Comparison of ENCODE assay signal across 26 cellular contexts in genomic region chr11:67160045-67160444, GRCh38. TPM values are rescaled to one million over a fixed set of nuclear protein-coding genes. Genes with fewer than 3 reads are reported as not detected.
DNase-seq lines count a peak whose midpoint lies in the region; ATAC-seq and TF ChIP-seq lines count a peak whose summit lies in the region.
"Had no signal": no experiment of that assay in that cellular context is flagged by ENCODE, and none has a peak within 500 bp of the region (broad histone marks: within the 10 kb centered on the region; RNA-seq: fewer than 3 reads in every experiment).

No MANE protein-coding gene starts in this region.

- H3K9me3 ChIP-seq in BE2C (no peaks in the 10 kb centered on the region), T-helper 17 cell (ENCODE audit: control insufficient read depth, low read length, poor library complexity, severe bottlenecking) (no peaks in the 10 kb centered on the region), aorta (ENCODE audit: control insufficient read depth, low read length) (no peaks in the 10 kb centered on the region)
- no peaks in the 10 kb centered on the region for H3K9me3 ChIP-seq in naive thymus-derived CD4-positive, alpha-beta T cell (ENCODE audit: control insufficient read depth in 2 of 3, low read length in 3 of 3)
- H3K9me3 ChIP-seq: breast epithelium, HAP-1, right atrium auricular region had no signal

- H3K4me1 Mint-ChIP-seq in T-helper 17 cell: peaks cover 38% of the 10 kb centered on the region
- H3K4me1 Mint-ChIP-seq in naive thymus-derived CD4-positive, alpha-beta T cell: peaks cover 21 to 68% (median 55%) of the 10 kb centered on the region in 7 donors

- H3K27me3 ChIP-seq in BE2C: no peaks in the 10 kb centered on the region
- no peaks in the 10 kb centered on the region for H3K27me3 ChIP-seq in naive thymus-derived CD4-positive, alpha-beta T cell (ENCODE audit: control insufficient read depth in 2 of 2, insufficient read depth in 2 of 2, low read length in 2 of 2)
- H3K27me3 ChIP-seq in aorta (ENCODE audit: control insufficient read depth in 1 of 2, insufficient read depth in 2 of 2, low read length in 1 of 2): no peaks in the 10 kb centered on the region
- H3K27me3 ChIP-seq: breast epithelium, hepatocyte, right atrium auricular region had no signal

- intact Hi-C loops in naive thymus-derived CD4-positive, alpha-beta T cell (cut with micrococcal nuclease): loop anchor here in 1 of 2 donors (5.0 kb wide), 1 partner anchor 38 kb away; no protein-coding TSS in a partner anchor
- intact Hi-C loops in aorta (cut with DNase I): loop anchor here in 1 of 2 donors (10.0 kb wide), 1 partner anchor 75 kb away; no protein-coding TSS in a partner anchor

- no peaks in the 10 kb centered on the region for H3K27me3 Mint-ChIP-seq in T-helper 17 cell
- no peaks in the 10 kb centered on the region for H3K27me3 Mint-ChIP-seq in naive thymus-derived CD4-positive, alpha-beta T cell
- H3K27me3 Mint-ChIP-seq: activated T-helper 17 cell treated with anti-CD3 and anti-CD28 coated beads, Interleukin-2, amount 50 U/mL, for 72 hours had no signal

- CTCF ChIA-PET in naive thymus-derived CD4-positive, alpha-beta T cell (lab: Charles Lee): interaction anchor here (0.6 kb wide), 1 partner anchor 264 kb away, joined by 4 read pairs; no protein-coding TSS in a partner anchor

- no peak overlapping the region for H3K4me3 ChIP-seq in BE2C (ENCODE audit: low read depth, low read length)
- H3K4me3 ChIP-seq in naive thymus-derived CD4-positive, alpha-beta T cell (ENCODE audit: low read length): no peak overlapping the region
- H3K4me3 ChIP-seq in aorta (ENCODE audit: low read length in 2 of 2): no peak overlapping the region
- H3K4me3 ChIP-seq: breast epithelium, HAP-1, hepatocyte, lung, right atrium auricular region had no signal

- 47 to 50% methylated on average over 2 of the region's 2 CpGs for WGBS in aorta, 2 donors

- no peak for TF ChIP-seq CTCF in BE2C (IDR thresholded peaks at IDR 0.05; ENCODE audit: low read depth, low read length)

- H3K27ac ChIP-seq in naive thymus-derived CD4-positive, alpha-beta T cell (ENCODE audit: low read depth, low read length): no peak overlapping the region
- H3K27ac ChIP-seq in aorta (ENCODE audit: low read depth in 1 of 2, low read length in 2 of 2): no peak overlapping the region
- H3K27ac ChIP-seq: breast epithelium, hepatocyte, parathyroid adenoma, right atrium auricular region had no signal

- H3K36me3 Mint-ChIP-seq in T-helper 17 cell (ENCODE audit: low read depth): no peaks in the 10 kb centered on the region
- peaks cover 0 to 22% (median 3%) of the 10 kb centered on the region in 5 donors for H3K36me3 Mint-ChIP-seq in naive thymus-derived CD4-positive, alpha-beta T cell

- POLR2A ChIA-PET in naive thymus-derived CD4-positive, alpha-beta T cell (lab: Charles Lee): interaction anchor here (0.7 kb wide), 1 partner anchor 19 kb away, joined by 3 read pairs; no protein-coding TSS in a partner anchor

- H3K36me3 ChIP-seq in BE2C (peaks cover 8% of the 10 kb centered on the region), aorta (ENCODE audit: control insufficient read depth in 1 of 2, insufficient read depth in 2 of 2, low read length in 1 of 2) (no peaks in the 10 kb centered on the region)
- H3K36me3 ChIP-seq in naive thymus-derived CD4-positive, alpha-beta T cell (ENCODE audit: control insufficient read depth in 2 of 3, insufficient read depth in 3 of 3, low read length in 3 of 3): no peaks in the 10 kb centered on the region
- H3K36me3 ChIP-seq: breast epithelium, right atrium auricular region had no signal

- H3K4me3 Mint-ChIP-seq in T-helper 17 cell: peak overlapping the region; percentile 66
- H3K4me3 Mint-ChIP-seq in naive thymus-derived CD4-positive, alpha-beta T cell: no peak overlapping the region
- H3K4me3 Mint-ChIP-seq: activated T-helper 17 cell treated with anti-CD3 and anti-CD28 coated beads, Interleukin-2, amount 50 U/mL, for 72 hours had no signal

- peaks cover 14% of the 10 kb centered on the region for H3K4me1 ChIP-seq in BE2C
- H3K4me1 ChIP-seq in naive thymus-derived CD4-positive, alpha-beta T cell (ENCODE audit: control insufficient read depth in 2 of 2, insufficient read depth in 2 of 2, low read length in 2 of 2): peaks cover 0 to 6% of the 10 kb centered on the region in 2 donors
- peaks cover 0 to 2% of the 10 kb centered on the region in 2 donors for H3K4me1 ChIP-seq in aorta (ENCODE audit: control insufficient read depth in 1 of 2, insufficient read depth in 2 of 2, low read length in 2 of 2)
- H3K4me1 ChIP-seq: breast epithelium had no signal

- DNase-seq in BE2C (peak; percentile 38), D341Med (ENCODE audit: low spot score) (peak; percentile 38), T-helper 17 cell (no peak), aorta (no peak)
- DNase-seq in naive thymus-derived CD4-positive, alpha-beta T cell: no peak
- DNase-seq in activated CD4-positive, alpha-beta T cell treated with anti-CD3 and anti-CD28 coated beads for 1 hour: no peak
- DNase-seq: activated CD8-positive, alpha-beta memory T cell treated with anti-CD3 and anti-CD28 coated beads, Interleukin-2, amount 50 U/mL, for 48 hours; activated naive CD4-positive, alpha-beta T cell treated with anti-CD3 and anti-CD28 coated beads, Interleukin-2, amount 50 U/mL, for 16 hours; AML-193; DMS153; left cardiac atrium; NCI-H1417 treated with DMSO at 0.1 percent for 48 hours; NCI-H345; NCI-H69; small intestine; stimulated activated naive CD4-positive, alpha-beta T cell; T-helper 9 cell had no signal

- H3K27ac Mint-ChIP-seq in T-helper 17 cell: peak overlapping the region; percentile 75
- peak overlapping the region in 7 of 9 donors; percentile 7 to 87 (median 43) for H3K27ac Mint-ChIP-seq in naive thymus-derived CD4-positive, alpha-beta T cell
- H3K27ac Mint-ChIP-seq: activated T-helper 17 cell treated with anti-CD3 and anti-CD28 coated beads, Interleukin-2, amount 50 U/mL, for 72 hours had no signal

- no peaks in the 10 kb centered on the region for H3K9me3 Mint-ChIP-seq in naive thymus-derived CD4-positive, alpha-beta T cell
- H3K9me3 Mint-ChIP-seq: activated T-helper 17 cell treated with anti-CD3 and anti-CD28 coated beads, Interleukin-2, amount 50 U/mL, for 72 hours had no signal

- no peak for ATAC-seq in T-helper 17 cell
- no peak for ATAC-seq in naive thymus-derived CD4-positive, alpha-beta T cell
- ATAC-seq in aorta (ENCODE audit: low FRiP score): no peak
- ATAC-seq in HG03280 (IDR thresholded peaks at IDR 0.05; ENCODE audit: unreplicated experiment): no peak
- ATAC-seq: activated T-helper 17 cell treated with anti-CD3 and anti-CD28 coated beads, Interleukin-2, amount 50 U/mL, for 72 hours; left cardiac atrium; Right ventricle myocardium inferior had no signal

RNA-seq across cellular contexts. Expression of gene KDM2A, which starts 41.0 kb away (rescaled TPM):
- polyA plus RNA-seq in BE2C (2012; ENCODE audit: insufficient read depth, insufficient read length, low read depth): 62.2 TPM
- total RNA-seq in T-helper 17 cell: 100 to 1,000 TPM; 366 to 425 TPM
- total RNA-seq in naive thymus-derived CD4-positive, alpha-beta T cell: 100 to 1,000 TPM; 146 to 298 (median 233) TPM
- 10 to 100 TPM in 1 of 2 donors, 1 to 10 TPM in 1; 8.7 to 18.6 TPM for polyA plus RNA-seq in naive thymus-derived CD4-positive, alpha-beta T cell
- 100 to 1,000 TPM in 1 of 2 donors, 10 to 100 TPM in 1; 64.0 to 106 TPM for total RNA-seq in aorta
- 10 to 100 TPM; 11.5 to 26.5 TPM for polyA plus RNA-seq in aorta

Comparison
In these comparisons a context has a peak if more than half of its experiments do, and no peak if none do; other contexts are left out.
1. DNase-seq: peak in BE2C (single experiment) and D341Med (single experiment); none in T-helper 17 cell (0 of 3), naive thymus-derived CD4-positive, alpha-beta T cell (0 of 9), aorta (0 of 2) and activated CD4-positive, alpha-beta T cell treated with anti-CD3 and anti-CD28 coated beads for 1 hour (single experiment).